32 cellular contexts compared by ENCODE assay signal in genomic region chr7:147803151-147803550, GRCh38.
"Had no signal": no experiment of that assay in that cellular context is flagged by ENCODE, and none has a peak within 500 bp of the region (broad histone marks: within the 10 kb centered on the region; RNA-seq: fewer than 3 reads in every experiment).

No MANE protein-coding gene starts in this region.

- H3K27me3 Mint-ChIP-seq: activated CD4-positive, alpha-beta memory T cell treated with anti-CD3 and anti-CD28 coated beads for 36 hours; activated CD4-positive, alpha-beta T cell treated with anti-CD3 and anti-CD28 coated beads for 36 hours; activated naive CD8-positive, alpha-beta T cell treated with anti-CD3 and anti-CD28 coated beads, Interleukin-2, amount 50 U/mL, for 24 hours had no signal

- H3K27ac Mint-ChIP-seq: activated CD4-positive, alpha-beta memory T cell treated with anti-CD3 and anti-CD28 coated beads for 36 hours; activated CD4-positive, alpha-beta T cell treated with anti-CD3 and anti-CD28 coated beads for 36 hours; activated naive CD4-positive, alpha-beta T cell treated with anti-CD3 and anti-CD28 coated beads for 36 hours; activated naive CD4-positive, alpha-beta T cell treated with anti-CD3 and anti-CD28 coated beads, Interleukin-2, amount 50 U/mL, for 72 hours; activated naive CD8-positive, alpha-beta T cell treated with anti-CD3 and anti-CD28 coated beads, Interleukin-2, amount 50 U/mL, for 24 hours; activated T-helper 1 cell treated with anti-CD3 and anti-CD28 coated beads, Interleukin-12 subunit alpha, Interleukin-12 subunit beta, Interleukin-2, Interleukin-4 antibody, amounts not matched to agents 30 ng/mL and 10 ng/mL and 1 ng/mL, durations not matched to agents 14 hours and 24 hours and 36 hours; T-helper 1 cell treated with Interleukin-12 subunit alpha and Interleukin-12 subunit beta and Interleukin-4 antibody, amounts not matched to agents 30 μg/mL and 1 μg/mL, for 36 hours; T-helper 2 cell treated with Interferon-gamma antibody and Interleukin-4, amounts not matched to agents 5 μg/mL and 100 μg/mL, for 36 hours; WTC11 had no signal

- H3K27ac ChIP-seq: PC-9, RWPE1 had no signal

- FAIRE-seq: bronchial epithelial cell, RCC 7860 had no signal

- ATAC-seq: activated CD4-positive, alpha-beta T cell treated with anti-CD3 and anti-CD28 coated beads for 36 hours; activated CD4-positive, CD25-positive, alpha-beta regulatory T cell treated with anti-CD3 and anti-CD28 coated beads, Interleukin-2, amount 50 U/mL, for 24 hours; activated naive CD4-positive, alpha-beta T cell treated with anti-CD3 and anti-CD28 coated beads, Interleukin-2, amount 50 U/mL, for 72 hours; activated naive CD8-positive, alpha-beta T cell treated with anti-CD3 and anti-CD28 coated beads, Interleukin-2, amount 50 U/mL, for 24 hours; activated T-cell treated with anti-CD3 and anti-CD28 coated beads, Interleukin-2, amount 50 U/mL, for 4 hours; Right ventricle myocardium inferior had no signal

- H3K4me3 ChIP-seq: MG63, PC-9 had no signal

- H3K9me3 ChIP-seq: MG63 had no signal

- H3K4me2 ChIP-seq: PC-9 had no signal

- H3K36me3 Mint-ChIP-seq: activated CD4-positive, alpha-beta memory T cell treated with anti-CD3 and anti-CD28 coated beads for 36 hours; activated naive CD4-positive, alpha-beta T cell treated with anti-CD3 and anti-CD28 coated beads, Interleukin-2, amount 50 U/mL, for 72 hours had no signal

- H3K27me3 ChIP-seq: MG63 had no signal

- H2AFZ ChIP-seq: PC-9 had no signal

- H3K4me3 Mint-ChIP-seq: activated CD4-positive, alpha-beta memory T cell treated with anti-CD3 and anti-CD28 coated beads for 36 hours; activated CD4-positive, alpha-beta T cell treated with anti-CD3 and anti-CD28 coated beads for 36 hours; activated naive CD4-positive, alpha-beta T cell treated with anti-CD3 and anti-CD28 coated beads for 36 hours; activated naive CD8-positive, alpha-beta T cell treated with anti-CD3 and anti-CD28 coated beads, Interleukin-2, amount 50 U/mL, for 24 hours; activated T-cell treated with anti-CD3 and anti-CD28 coated beads, Interleukin-2, amount 50 U/mL, for 4 hours; activated T-helper 1 cell treated with anti-CD3 and anti-CD28 coated beads, Interleukin-12 subunit alpha, Interleukin-12 subunit beta, Interleukin-2, Interleukin-4 antibody, amounts not matched to agents 30 ng/mL and 10 ng/mL and 1 ng/mL, durations not matched to agents 14 hours and 24 hours and 36 hours; brain; T-helper 1 cell treated with Interleukin-12 subunit alpha and Interleukin-12 subunit beta and Interleukin-4 antibody, amounts not matched to agents 30 μg/mL and 1 μg/mL, for 36 hours; T-helper 2 cell treated with Interferon-gamma antibody and Interleukin-4, amounts not matched to agents 5 μg/mL and 100 μg/mL, for 36 hours; WTC11 had no signal

- H3K36me3 ChIP-seq: MG63 had no signal

- DNase-seq: activated CD4-positive, alpha-beta memory T cell treated with anti-CD3 and anti-CD28 coated beads for 36 hours; activated CD4-positive, alpha-beta T cell treated with anti-CD3 and anti-CD28 coated beads for 36 hours; activated CD4-positive, alpha-beta T cell treated with anti-CD3 and anti-CD28 coated beads, Interleukin-2, amount 50 U/mL, for 1 hour; activated CD8-positive, alpha-beta memory T cell treated with anti-CD3 and anti-CD28 coated beads, Interleukin-2, amount 50 U/mL, for 4 hours; activated gamma-delta T cell treated with Interleukin-2 at 50 U/mL for 16 hours; activated naive CD4-positive, alpha-beta T cell treated with anti-CD3 and anti-CD28 coated beads for 36 hours; activated naive CD8-positive, alpha-beta T cell treated with anti-CD3 and anti-CD28 coated beads, Interleukin-2, amount 50 U/mL, for 24 hours; activated T-cell treated with anti-CD3 and anti-CD28 coated beads for 4 hours; activated T-cell treated with anti-CD3 and anti-CD28 coated beads, Interleukin-2, amount 50 U/mL, for 4 hours; anterior cingulate cortex; caudate nucleus; cerebellar nuclear complex; Kasumi-1; KG1; MG63; NCI-H1048; NCI-H2029 treated with DMSO at 0.1 percent for 48 hours; NCI-H510A treated with DMSO at 0.1 percent for 48 hours; NCI-H526 treated with DMSO at 0.1 percent for 48 hours; NCI-H774; PC-9 had no signal

- H3K9me3 Mint-ChIP-seq: activated naive CD4-positive, alpha-beta T cell treated with anti-CD3 and anti-CD28 coated beads for 36 hours; activated T-cell treated with anti-CD3 and anti-CD28 coated beads, Interleukin-2, amount 50 U/mL, for 4 hours; activated T-helper 1 cell treated with anti-CD3 and anti-CD28 coated beads, Interleukin-12 subunit alpha, Interleukin-12 subunit beta, Interleukin-2, Interleukin-4 antibody, amounts not matched to agents 30 ng/mL and 10 ng/mL and 1 ng/mL, durations not matched to agents 14 hours and 24 hours and 36 hours had no signal

- H3K4me1 Mint-ChIP-seq: activated CD4-positive, alpha-beta T cell treated with anti-CD3 and anti-CD28 coated beads for 36 hours; activated naive CD8-positive, alpha-beta T cell treated with anti-CD3 and anti-CD28 coated beads, Interleukin-2, amount 50 U/mL, for 24 hours had no signal
